Comparison of ENCODE assay signal across 1 cellular context in genomic region chr1:32246888-32247273, GRCh38.
TF ChIP-seq lines count a peak whose summit lies in the region.

TSS of gene FAM167B (plus strand) at chr1:32247222. CDS start at chr1:32247422, 200 bp downstream.

TF ChIP-seq in H1, 55 proteins besides CTCF, POLR2A, EP300 and RAD21 (continued from another document):
- TF ChIP-seq CHD7 (IDR thresholded peaks at IDR 0.05; ENCODE audit: insufficient replicate concordance, low read length) (no peak), NRF1 (IDR thresholded peaks at IDR 0.05; ENCODE audit: low read depth, low read length) (no peak), CTBP2 (IDR thresholded peaks at IDR 0.05; ENCODE audit: borderline replicate concordance, insufficient read depth, insufficient read length, low read length) (no peak), SP1 (IDR thresholded peaks at IDR 0.05; ENCODE audit: low read depth, low read length) (no peak), NANOG (IDR thresholded peaks at IDR 0.05; ENCODE audit: insufficient read depth, low read depth, low read length, poor library complexity, severe bottlenecking) (no peak), TCF12 (IDR thresholded peaks at IDR 0.05; ENCODE audit: low read depth, low read length) (no peak), TAF1 (IDR thresholded peaks at IDR 0.05; ENCODE audit: low read depth, low read length) (no peak), ATF2 (IDR thresholded peaks at IDR 0.05; ENCODE audit: low read length) (no peak), CHD2 (IDR thresholded peaks at IDR 0.05; ENCODE audit: low read length) (no peak), HDAC6 (IDR thresholded peaks at IDR 0.05; ENCODE audit: low read depth, low read length) (no peak), TAF7 (optimal IDR thresholded peaks at IDR 0.05; ENCODE audit: borderline replicate concordance, low read depth, low read length) (no peak), TBP (IDR thresholded peaks at IDR 0.05; ENCODE audit: low read depth, low read length) (no peak), CHD1 (IDR thresholded peaks at IDR 0.05; ENCODE audit: low read depth, low read length) (no peak), BRCA1 (IDR thresholded peaks at IDR 0.05; ENCODE audit: low read depth, low read length) (no peak), EZH2 (IDR thresholded peaks at IDR 0.05; ENCODE audit: low read depth, low read length, severe bottlenecking) (no peak), RXRA (IDR thresholded peaks at IDR 0.05; ENCODE audit: insufficient read depth, low read depth, low read length) (no peak), SIN3A (conservative IDR thresholded peaks at IDR 0.05 in 1 of 2, IDR thresholded peaks at IDR 0.05 in 1 of 2; ENCODE audit: low read depth in 1 of 2, low read length in 2 of 2) (no peak), CEBPB (IDR thresholded peaks at IDR 0.05; ENCODE audit: low read depth, low read length) (no peak)
TF ChIP-seq in H1: peak in this region for 0.
